In the genomic region with DNA sequence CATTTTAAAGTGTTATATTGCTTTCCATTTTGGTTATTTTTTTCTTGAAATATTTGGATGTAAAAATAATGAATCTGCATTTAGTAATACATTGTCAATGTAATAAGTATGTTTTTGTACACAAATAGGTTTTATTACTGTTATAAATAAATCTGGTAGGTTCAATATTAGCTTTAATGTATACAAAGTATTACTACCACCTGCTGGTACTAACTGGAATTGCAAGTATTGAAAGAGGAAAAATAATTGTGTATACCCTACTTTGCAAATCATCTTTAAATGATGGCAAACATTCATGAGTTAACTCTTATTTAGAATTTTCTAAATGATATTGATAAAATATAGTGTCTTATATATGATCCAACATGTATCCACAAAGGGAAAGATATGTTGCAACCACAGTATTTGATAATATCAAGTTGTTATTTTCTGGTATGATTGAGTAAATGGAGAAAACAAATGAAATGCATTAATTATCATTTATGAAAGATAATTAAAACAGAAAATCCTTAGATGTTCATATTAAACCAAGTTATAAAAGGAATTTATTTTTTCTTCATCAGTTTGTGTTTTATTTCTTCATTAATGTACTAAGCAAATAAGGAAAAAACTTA, we compare ENCODE assay signal across 13 cellular contexts. TPM values are rescaled to one million over a fixed set of nuclear protein-coding genes. Genes with fewer than 3 reads are reported as not detected.
DNase-seq lines count a peak whose midpoint lies in the region; ATAC-seq and TF ChIP-seq lines count a peak whose summit lies in the region.
"Had no signal": no experiment of that assay in that cellular context is flagged by ENCODE, and none has a peak within 500 bp of the region (broad histone marks: within the 10 kb centered on the region; RNA-seq: fewer than 3 reads in every experiment).

No MANE protein-coding gene starts in this region.

- H3K36me3 ChIP-seq in colonic mucosa = no peaks in the 10 kb centered on the region
- no peaks in the 10 kb centered on the region for H3K36me3 ChIP-seq in prostate gland
- H3K36me3 ChIP-seq in tibial artery = no peaks in the 10 kb centered on the region

- no peaks in the 10 kb centered on the region for H3K4me1 Mint-ChIP-seq in stimulated activated naive CD8-positive, alpha-beta T cell treated with anti-CD3 and anti-CD28 coated beads, Interleukin-15, amount 100 ng/mL, for 72 hours
- H3K4me1 Mint-ChIP-seq: CD4-positive, alpha-beta memory T cell; naive thymus-derived CD4-positive, alpha-beta T cell had no signal

- H3K9me3 Mint-ChIP-seq in stimulated activated naive CD8-positive, alpha-beta T cell treated with anti-CD3 and anti-CD28 coated beads, Interleukin-15, amount 100 ng/mL, for 72 hours = no peaks in the 10 kb centered on the region

- intact Hi-C loops in colonic mucosa (cut with DNase I) = no loop called here
- intact Hi-C loops in prostate gland (cut with DNase I) = no loop called here
- intact Hi-C loops in tibial artery (cut with DNase I; ENCODE audit: low total_unique reads) = no loop called here

- peak; percentile 4 for DNase-seq in NCI-H146 (lab: John Stamatoyannopoulos, UW)
- no peak for DNase-seq in NCI-H146 treated with DMSO at 0.1 percent for 48 hours (lab: John Stamatoyannopoulos, UW; ENCODE audit: unreplicated experiment)
- peak; percentile 60 for DNase-seq in NAMALWA (ENCODE audit: low spot score)
- no peak for DNase-seq in colonic mucosa
- DNase-seq in prostate gland (ENCODE audit: low spot score) = no peak
- DNase-seq in Ammon's horn (ENCODE audit: low spot score) = no peak
- DNase-seq in stimulated activated naive CD8-positive, alpha-beta T cell treated with anti-CD3 and anti-CD28 coated beads, Interleukin-15, amount 100 ng/mL, for 72 hours = no peak
- DNase-seq in tibial artery = no peak
- DNase-seq: activated effector memory CD4-positive, alpha-beta T cell treated with Interleukin-2 at 50 U/mL for 16 hours had no signal

- TF ChIP-seq CTCF in colonic mucosa (IDR thresholded peaks at IDR 0.05) (peak; percentile 61), prostate gland (IDR thresholded peaks at IDR 0.05) (peak in 3 of 4 experiments; percentile 39 to 89 (median 54)), tibial artery (IDR thresholded peaks at IDR 0.05) (peak in 1 of 2 experiments; percentile 38)

- TF ChIP-seq POLR2A in prostate gland (IDR thresholded peaks at IDR 0.05) = no peak

- no peaks in the 10 kb centered on the region for H3K27me3 ChIP-seq in colonic mucosa
- no peaks in the 10 kb centered on the region for H3K27me3 ChIP-seq in prostate gland (replicated peaks; ENCODE audit: insufficient read depth)
- H3K27me3 ChIP-seq in tibial artery = no peaks in the 10 kb centered on the region

- H3K4me1 ChIP-seq in colonic mucosa = no peaks in the 10 kb centered on the region
- H3K4me1 ChIP-seq in prostate gland (replicated peaks) = no peaks in the 10 kb centered on the region
- H3K4me1 ChIP-seq in tibial artery = peaks cover 0 to under 1% (median 0%) of the 10 kb centered on the region in 4 donors

- H3K27ac Mint-ChIP-seq in stimulated activated naive CD8-positive, alpha-beta T cell treated with anti-CD3 and anti-CD28 coated beads, Interleukin-15, amount 100 ng/mL, for 72 hours = no peak overlapping the region
- H3K27ac Mint-ChIP-seq: CD4-positive, alpha-beta memory T cell; naive thymus-derived CD4-positive, alpha-beta T cell had no signal

- H3K27me3 Mint-ChIP-seq in stimulated activated naive CD8-positive, alpha-beta T cell treated with anti-CD3 and anti-CD28 coated beads, Interleukin-15, amount 100 ng/mL, for 72 hours = no peaks in the 10 kb centered on the region
- H3K27me3 Mint-ChIP-seq: CD4-positive, alpha-beta memory T cell had no signal

- H3K4me3 Mint-ChIP-seq in stimulated activated naive CD8-positive, alpha-beta T cell treated with anti-CD3 and anti-CD28 coated beads, Interleukin-15, amount 100 ng/mL, for 72 hours = no peak overlapping the region
- H3K4me3 Mint-ChIP-seq: CD4-positive, alpha-beta memory T cell; naive thymus-derived CD4-positive, alpha-beta T cell had no signal

- ATAC-seq in stimulated activated naive CD8-positive, alpha-beta T cell treated with anti-CD3 and anti-CD28 coated beads, Interleukin-15, amount 100 ng/mL, for 72 hours = no peak
- ATAC-seq: naive thymus-derived CD4-positive, alpha-beta T cell had no signal

- H3K9ac ChIP-seq in colonic mucosa (ENCODE audit: low read depth in 2 of 2, low read length in 2 of 2) = no peak overlapping the region

- H3K4me3 ChIP-seq in colonic mucosa (no peak overlapping the region), prostate gland (no peak overlapping the region), tibial artery (no peak overlapping the region)

- H3K9me3 ChIP-seq in colonic mucosa (no peaks in the 10 kb centered on the region), prostate gland (no peaks in the 10 kb centered on the region), tibial artery (no peaks in the 10 kb centered on the region)

- H3K27ac ChIP-seq in colonic mucosa (no peak overlapping the region), prostate gland (no peak overlapping the region), tibial artery (no peak overlapping the region)

RNA-seq across cellular contexts. Expression of gene OR4K2, which starts 3.2 kb away (rescaled TPM):
- total RNA-seq in colonic mucosa (not detected), prostate gland (not detected)
- total RNA-seq: CD4-positive, alpha-beta memory T cell; HT1080; naive thymus-derived CD4-positive, alpha-beta T cell; temporal lobe had no signal

RNA-seq across cellular contexts. Expression of gene OR4K5, which starts 42.3 kb away (rescaled TPM):
- total RNA-seq in colonic mucosa (not detected), prostate gland (not detected)
- total RNA-seq: CD4-positive, alpha-beta memory T cell; HT1080; naive thymus-derived CD4-positive, alpha-beta T cell; temporal lobe had no signal

RNA-seq across cellular contexts. Expression of gene OR4K1, which starts 52.6 kb away (rescaled TPM):
- not detected for total RNA-seq in colonic mucosa
- not detected for total RNA-seq in prostate gland
- total RNA-seq: CD4-positive, alpha-beta memory T cell; HT1080; naive thymus-derived CD4-positive, alpha-beta T cell; temporal lobe had no signal

Comparison
In these comparisons a context has a peak if more than half of its experiments do, and no peak if none do; other contexts are left out.
1. DNase-seq: peak in NCI-H146 (single experiment) and NAMALWA (single experiment); none in NCI-H146 treated with DMSO at 0.1 percent for 48 hours (single experiment), colonic mucosa (single experiment), prostate gland (single experiment), Ammon's horn (single experiment), stimulated activated naive CD8-positive, alpha-beta T cell treated with anti-CD3 and anti-CD28 coated beads, Interleukin-15, amount 100 ng/mL, for 72 hours (0 of 2) and tibial artery (0 of 2).